ENCODE assay signal across 1 cellular context in genomic region chr15:75625542-75626347, GRCh38.
A peak's percentile ranks its signal among the peaks of the same experiment; 100 is the strongest.
TF ChIP-seq lines count a peak whose summit lies in the region.

SNUPN (minus strand) TSS chr15:75625725; CDS start chr15:75621051, 4,674 bp downstream.

TF ChIP-seq in HepG2, 621 proteins besides CTCF, POLR2A, EP300 and RAD21 (continued from another document and continues in another):
- TF ChIP-seq NCOA5 (CRISPR knock-in tag; IDR thresholded peaks at IDR 0.05), result no peak
- no peak for TF ChIP-seq DBP (CRISPR knock-in tag; IDR thresholded peaks at IDR 0.05; ENCODE audit: not compliant biosample characterization)
- no peak for TF ChIP-seq ZSCAN31 (CRISPR knock-in tag; IDR thresholded peaks at IDR 0.05; ENCODE audit: low read depth)
- 0 out of 2 replicates have a peak, but pooled peaks have one; percentile 9 for TF ChIP-seq PPARG (CRISPR knock-in tag; conservative IDR thresholded peaks at IDR 0.05)
- TF ChIP-seq ARNTL (CRISPR knock-in tag; IDR thresholded peaks at IDR 0.05), result no peak
- TF ChIP-seq SNRNP70 (IDR thresholded peaks at IDR 0.05; ENCODE audit: low read depth, low read length), result no peak
- TF ChIP-seq LBX2 (CRISPR knock-in tag; IDR thresholded peaks at IDR 0.05; ENCODE audit: borderline replicate concordance), result 0 out of 2 replicates have a peak, but pooled peaks have one; percentile 13
- TF ChIP-seq ZNF549 (CRISPR knock-in tag; IDR thresholded peaks at IDR 0.05), result 0 out of 2 replicates have a peak, but pooled peaks have one; percentile 27
- TF ChIP-seq ZIK1 (CRISPR knock-in tag; IDR thresholded peaks at IDR 0.05; ENCODE audit: borderline replicate concordance, low read depth), result peak; percentile 54; the same call in 1 of the 2 replicates
- no peak for TF ChIP-seq ZNF781 (CRISPR knock-in tag; IDR thresholded peaks at IDR 0.05; ENCODE audit: borderline replicate concordance, not compliant biosample characterization)
- TF ChIP-seq ZNF251 (CRISPR knock-in tag; IDR thresholded peaks at IDR 0.05), result no peak
- peak; percentile 92 for TF ChIP-seq PATZ1 (CRISPR knock-in tag; IDR thresholded peaks at IDR 0.05)
- TF ChIP-seq ZNF572 (CRISPR knock-in tag; IDR thresholded peaks at IDR 0.05), result peak; percentile 76; the same call in 1 of the 2 replicates
- TF ChIP-seq REXO4 (CRISPR knock-in tag; IDR thresholded peaks at IDR 0.05; ENCODE audit: borderline replicate concordance), result no peak
- TF ChIP-seq ZBTB43 (CRISPR knock-in tag; conservative IDR thresholded peaks at IDR 0.05), result 0 out of 2 replicates have a peak, but pooled peaks have one; percentile 18
- no peak; the same call in 1 of the 2 replicates for TF ChIP-seq ZNF768 (CRISPR knock-in tag; IDR thresholded peaks at IDR 0.05)
- no peak for TF ChIP-seq KAT2B (IDR thresholded peaks at IDR 0.05; ENCODE audit: borderline replicate concordance, low read depth, low read length)
- TF ChIP-seq KLF15 (CRISPR knock-in tag; IDR thresholded peaks at IDR 0.05; ENCODE audit: borderline replicate concordance), result no peak; the same call in 1 of the 2 replicates
- peak; percentile 89 for TF ChIP-seq POLR2AphosphoS5 (IDR thresholded peaks at IDR 0.05; ENCODE audit: low read depth, low read length)
- TF ChIP-seq ZSCAN20 (CRISPR knock-in tag; IDR thresholded peaks at IDR 0.05; ENCODE audit: borderline replicate concordance), result no peak
- no peak for TF ChIP-seq ZBTB1 (CRISPR knock-in tag; IDR thresholded peaks at IDR 0.05; ENCODE audit: borderline replicate concordance)
- peak; percentile 78; the same call in 1 of the 2 replicates for TF ChIP-seq MAF1 (CRISPR knock-in tag; IDR thresholded peaks at IDR 0.05; ENCODE audit: borderline replicate concordance)
- TF ChIP-seq SNAPC2 (CRISPR knock-in tag; IDR thresholded peaks at IDR 0.05), result no peak
- no peak for TF ChIP-seq ZNF784 (CRISPR knock-in tag; IDR thresholded peaks at IDR 0.05; ENCODE audit: borderline replicate concordance)
- peak; percentile 75; the same call in 1 of the 2 replicates for TF ChIP-seq THAP9 (CRISPR knock-in tag; IDR thresholded peaks at IDR 0.05; ENCODE audit: borderline replicate concordance)
- no peak for TF ChIP-seq RERE (CRISPR knock-in tag; IDR thresholded peaks at IDR 0.05; ENCODE audit: low read depth)
- TF ChIP-seq SP140L (CRISPR knock-in tag; IDR thresholded peaks at IDR 0.05; ENCODE audit: borderline replicate concordance), result no peak
- no peak for TF ChIP-seq ZNF296 (CRISPR knock-in tag; conservative IDR thresholded peaks at IDR 0.05)
- peak; percentile 65 for TF ChIP-seq ARID5B (CRISPR knock-in tag; IDR thresholded peaks at IDR 0.05)
- TF ChIP-seq ZNF747 (CRISPR knock-in tag; IDR thresholded peaks at IDR 0.05; ENCODE audit: borderline replicate concordance), result no peak
- TF ChIP-seq TMF1 (CRISPR knock-in tag; IDR thresholded peaks at IDR 0.05; ENCODE audit: low read depth), result 0 out of 2 replicates have a peak, but pooled peaks have one; percentile 1
- TF ChIP-seq EHMT2 (IDR thresholded peaks at IDR 0.05; ENCODE audit: borderline replicate concordance, low read depth, low read length), result no peak
- TF ChIP-seq ZBTB38 (CRISPR knock-in tag; IDR thresholded peaks at IDR 0.05), result peak; percentile 53; the same call in 1 of the 2 replicates
- TF ChIP-seq KMT2B (CRISPR knock-in tag; IDR thresholded peaks at IDR 0.05), result peak; percentile 44; the same call in 1 of the 2 replicates
- TF ChIP-seq KDM3A (CRISPR knock-in tag; IDR thresholded peaks at IDR 0.05; ENCODE audit: low read depth), result peak; percentile 92
- TF ChIP-seq NCOA2 (CRISPR knock-in tag; IDR thresholded peaks at IDR 0.05), result no peak
- no peak for TF ChIP-seq ZBTB39 (CRISPR knock-in tag; IDR thresholded peaks at IDR 0.05)
- TF ChIP-seq KDM6A (CRISPR knock-in tag; IDR thresholded peaks at IDR 0.05; ENCODE audit: low read depth), result peak; percentile 40; the same call in 1 of the 2 replicates
- peak; percentile 97 for TF ChIP-seq ZNF670 (CRISPR knock-in tag; IDR thresholded peaks at IDR 0.05; ENCODE audit: borderline replicate concordance)
